Comparison of ENCODE assay signal across 21 cellular contexts in genomic region chr13:80348308-80348707, GRCh38. TPM values are rescaled to one million over a fixed set of nuclear protein-coding genes. Genes with fewer than 3 reads are reported as not detected.
A peak's percentile ranks its signal among the peaks of the same experiment; 100 is the strongest.
DNase-seq lines count a peak whose midpoint lies in the region; ATAC-seq, FAIRE-seq and TF ChIP-seq lines count a peak whose summit lies in the region.
"Had no signal": no experiment of that assay in that cellular context is flagged by ENCODE, and none has a peak within 500 bp of the region (broad histone marks: within the 10 kb centered on the region; RNA-seq: fewer than 3 reads in every experiment).

No MANE protein-coding gene starts in this region.

- H3K27me3 Mint-ChIP-seq in GM23338 (ENCODE audit: insufficient read depth, low read depth, poor library complexity) = peaks cover 5% of the 10 kb centered on the region
- H3K27me3 Mint-ChIP-seq in T-helper 2 cell treated with Interferon-gamma antibody and Interleukin-4, amounts not matched to agents 5 μg/mL and 100 μg/mL, for 36 hours (ENCODE audit: low read depth) = peaks cover 14% of the 10 kb centered on the region

- H3K9me3 ChIP-seq in GM12878 (replicated peaks; ENCODE audit: control insufficient read depth, insufficient read depth, low read length) = no peaks in the 10 kb centered on the region
- H3K9me3 ChIP-seq: A549, BE2C had no signal

- no peak for TF ChIP-seq EP300 in GM12878 (IDR thresholded peaks at IDR 0.05; ENCODE audit: borderline replicate concordance in 1 of 2, control insufficient read depth in 1 of 2, low read depth in 2 of 2, low read length in 2 of 2)

- no peaks in the 10 kb centered on the region for H3K9me2 ChIP-seq in GM23338 (ENCODE audit: insufficient read depth)

- no peak overlapping the region for H3K4me3 Mint-ChIP-seq in GM23338
- H3K4me3 Mint-ChIP-seq in T-helper 2 cell treated with Interferon-gamma antibody and Interleukin-4, amounts not matched to agents 5 μg/mL and 100 μg/mL, for 36 hours = no peak overlapping the region
- H3K4me3 Mint-ChIP-seq: CD14-positive monocyte; CD8-positive, alpha-beta T cell; H9 had no signal

- DNase-seq in GM23338 (ENCODE audit: low spot score) (no peak), GM12878 (ENCODE audit: low read depth, low spot score) (no peak), fibroblast of peridontal ligament (ENCODE audit: extremely low read depth) (peak; percentile 55), superior temporal gyrus (ENCODE audit: extremely low spot score) (peak; percentile 11), kidney glomerular epithelial cell (lab: John Stamatoyannopoulos, UW) (no peak), GDM1 (lab: John Stamatoyannopoulos, UW) (no peak)
- DNase-seq in T-helper 2 cell treated with Interferon-gamma antibody and Interleukin-4, amounts not matched to agents 5 μg/mL and 100 μg/mL, for 36 hours (ENCODE audit: low spot score) = no peak
- DNase-seq: BE2C; CD8-positive, alpha-beta T cell; COR-L47; DMS153; DMS79 treated with DMSO at 0.1 percent for 48 hours; EL; GM23248; H9 had no signal

- POLR2A ChIA-PET in GM12878 (lab: Charles Lee) = interaction anchor here (0.7 to 10.1 kb wide), 7 partner anchors 11 to 682 kb away, joined by 3 to 147 read pairs (median 3); no protein-coding TSS in a partner anchor

- no peak overlapping the region for H3K27ac Mint-ChIP-seq in GM23338
- H3K27ac Mint-ChIP-seq in T-helper 2 cell treated with Interferon-gamma antibody and Interleukin-4, amounts not matched to agents 5 μg/mL and 100 μg/mL, for 36 hours = no peak overlapping the region
- H3K27ac Mint-ChIP-seq: CD14-positive monocyte; CD8-positive, alpha-beta T cell; H9 had no signal

- no peak overlapping the region for H3K9ac ChIP-seq in GM12878 (ENCODE audit: control insufficient read depth, insufficient read depth, low read length)
- H3K9ac ChIP-seq: GM23248 had no signal

- ATAC-seq in GM23338 = no peak
- ATAC-seq in GM12878 = no peak; the same call in 2 of the 3 replicates
- ATAC-seq: A549; CD8-positive, alpha-beta T cell; HepG2 had no signal

- H3K79me2 ChIP-seq in GM23338 (replicated peaks; ENCODE audit: insufficient read depth) (no peaks in the 10 kb centered on the region), GM12878 (ENCODE audit: control insufficient read depth, insufficient read depth, low read length) (no peaks in the 10 kb centered on the region)

- H3K4me1 Mint-ChIP-seq in GM23338 = peaks cover 21% of the 10 kb centered on the region
- no peaks in the 10 kb centered on the region for H3K4me1 Mint-ChIP-seq in T-helper 2 cell treated with Interferon-gamma antibody and Interleukin-4, amounts not matched to agents 5 μg/mL and 100 μg/mL, for 36 hours (ENCODE audit: low read depth)

- H3K27ac ChIP-seq in GM23338 (ENCODE audit: low read depth) (no peak overlapping the region), GM12878 (ENCODE audit: control insufficient read depth, insufficient read depth) (no peak overlapping the region)
- H3K27ac ChIP-seq: A549, GM23248 had no signal

- CTCF ChIA-PET in GM12878 (lab: Yijun Ruan, JAX) = interaction anchor here (0.6 to 12.2 kb wide), 7 partner anchors 13 to 138 kb away, joined by 3 to 228 read pairs (median 7); no protein-coding TSS in a partner anchor

- H3K4me3 ChIP-seq in GM23338 (no peak overlapping the region), GM12878 (no peak overlapping the region)
- H3K4me3 ChIP-seq: A549, GM23248 had no signal

- in situ Hi-C loops in GM12878 (cut with MboI) = no loop called here

- H3K36me3 ChIP-seq in GM23338 (ENCODE audit: insufficient read depth) (no peaks in the 10 kb centered on the region), GM12878 (ENCODE audit: control insufficient read depth in 2 of 2, insufficient read depth in 2 of 2, low read length in 1 of 2) (no peaks in the 10 kb centered on the region)
- H3K36me3 ChIP-seq: BE2C had no signal

- no TSS peak for BruUV-seq in GM12878 (replicated peaks; lab: Mats Ljungman, UMichigan)

- RAD21 ChIA-PET in GM12878 (lab: Charles Lee; ENCODE audit: unreplicated experiment) = interaction anchor here (0.6 to 11.5 kb wide), 26 partner anchors 12 to 831 kb away, joined by 3 to 347 read pairs (median 6); no protein-coding TSS in a partner anchor

- H3K27me3 ChIP-seq in GM23338 (ENCODE audit: insufficient read depth) (peaks cover 7% of the 10 kb centered on the region; the same call in 1 of the 2 replicates), GM12878 (replicated peaks in 1 of 2; ENCODE audit: control insufficient read depth in 2 of 2, insufficient read depth in 2 of 2, low read length in 1 of 2) (no peaks in the 10 kb centered on the region)
- H3K27me3 ChIP-seq: BE2C had no signal

- TF ChIP-seq CTCF in GM23338 (conservative IDR thresholded peaks at IDR 0.05; ENCODE audit: low read depth in 2 of 2) (no peak), GM12878 (IDR thresholded peaks at IDR 0.05 in 2 of 3, conservative IDR thresholded peaks at IDR 0.05 in 1 of 3; ENCODE audit: control insufficient read depth in 2 of 3, extremely low read depth in 1 of 3, insufficient read depth in 1 of 3, low read depth in 3 of 3, low read length in 3 of 3) (no peak)

- no peak for TF ChIP-seq RAD21 in GM12878 (IDR thresholded peaks at IDR 0.05; ENCODE audit: insufficient read depth, low read depth, low read length)

- H3K4me2 ChIP-seq in GM23338 = no peak overlapping the region
- H3K4me2 ChIP-seq in GM12878 (ENCODE audit: control insufficient read depth, insufficient read depth) = no peak overlapping the region
- H3K4me2 ChIP-seq: A549 had no signal

- peaks cover 22% of the 10 kb centered on the region for H3K4me1 ChIP-seq in GM23338 (ENCODE audit: insufficient read depth)
- H3K4me1 ChIP-seq in GM12878 (ENCODE audit: control insufficient read depth, insufficient read depth, low read length) = no peaks in the 10 kb centered on the region
- H3K4me1 ChIP-seq: BE2C had no signal

- TF ChIP-seq POLR2A in GM12878 (IDR thresholded peaks at IDR 0.05; ENCODE audit: low read depth, low read length) = no peak

- no peaks in the 10 kb centered on the region for H3K36me3 Mint-ChIP-seq in GM23338 (ENCODE audit: low read depth)
- no peaks in the 10 kb centered on the region for H3K36me3 Mint-ChIP-seq in T-helper 2 cell treated with Interferon-gamma antibody and Interleukin-4, amounts not matched to agents 5 μg/mL and 100 μg/mL, for 36 hours (ENCODE audit: low read depth)
- H3K36me3 Mint-ChIP-seq: CD14-positive monocyte; CD8-positive, alpha-beta T cell had no signal

- H3F3A ChIP-seq in GM23338 (replicated peaks; ENCODE audit: low read depth) = 0 out of 2 replicates have a peak, but pooled peaks cover 3% of the 10 kb centered on the region

- H4K20me1 ChIP-seq in GM23338 (replicated peaks; ENCODE audit: insufficient read depth) (no peaks in the 10 kb centered on the region), GM12878 (ENCODE audit: control insufficient read depth, insufficient read depth) (no peaks in the 10 kb centered on the region)

- FAIRE-seq in GM12878 (lab: Jason Lieb, UNC) = peak; percentile 31
- FAIRE-seq: A549, D721Med, G401.6, HepG2, HTR-8/SVneo had no signal

- SMC1A ChIA-PET in GM12878 (lab: Charles Lee; ENCODE audit: uncharacterized antibody, unreplicated experiment) = interaction anchor here (0.8 to 12.6 kb wide), 20 partner anchors 11 to 670 kb away, joined by 3 to 360 read pairs (median 6); no protein-coding TSS in a partner anchor

- peaks cover 3% of the 10 kb centered on the region; the same call in 1 of the 3 replicates for H3K9me3 Mint-ChIP-seq in GM23338
- H3K9me3 Mint-ChIP-seq in T-helper 2 cell treated with Interferon-gamma antibody and Interleukin-4, amounts not matched to agents 5 μg/mL and 100 μg/mL, for 36 hours = no peaks in the 10 kb centered on the region
- H3K9me3 Mint-ChIP-seq: CD8-positive, alpha-beta T cell had no signal

- H2AFZ ChIP-seq in GM23338 (peak overlapping the region; percentile 45; the same call in 1 of the 2 replicates), GM12878 (ENCODE audit: control insufficient read depth, low read depth, low read length) (no peak overlapping the region)
- H2AFZ ChIP-seq: GM23248 had no signal

- intact Hi-C loops in GM12878 (cut with micrococcal nuclease; ENCODE audit: unreplicated experiment) = no loop called here

TF ChIP-seq in GM23338, 12 proteins besides CTCF, POLR2A, EP300 and RAD21 (continues in another document):
- no peak for TF ChIP-seq CREB1 (CRISPR knock-in tag; IDR thresholded peaks at IDR 0.05; ENCODE audit: low read depth)
- TF ChIP-seq EZH2 (IDR thresholded peaks at IDR 0.05; ENCODE audit: low read depth, unreplicated experiment) = no peak
- no peak for TF ChIP-seq ZNF331 (CRISPR knock-in tag; IDR thresholded peaks at IDR 0.05; ENCODE audit: low read depth)

TF ChIP-seq in GM12878, 131 proteins besides CTCF, POLR2A, EP300 and RAD21 (continues in another document):
- no peak for TF ChIP-seq SUPT20H (IDR thresholded peaks at IDR 0.05; ENCODE audit: borderline replicate concordance, control insufficient read depth, low read depth, low read length)
- no peak for TF ChIP-seq SIN3A (IDR thresholded peaks at IDR 0.05; ENCODE audit: low read depth, low read length)
- TF ChIP-seq SMAD1 (IDR thresholded peaks at IDR 0.05; ENCODE audit: low read depth, partially characterized antibody) = no peak
- TF ChIP-seq NR2C1 (IDR thresholded peaks at IDR 0.05) = no peak

RNA-seq across cellular contexts. Expression of gene SPRY2, which starts 7.4 kb away (rescaled TPM):
- total RNA-seq in GM23338 (2014; rRNA removed; shearing (Covaris generic)) = 39.1 and 47.3 TPM in 2 replicates
- polyA plus RNA-seq in GM23338 (2016; fragmentation: Nextera tagmentation; extraction: Ambion mirVana) (21.5 and 26.9 TPM in 2 replicates), GM12878 (2011; rRNA removed) (73.3 and 82.1 TPM in 2 replicates), GM12878 (2014; fragmentation: Illumina TruSeq; extraction: Trizol) (15.1 and 17.0 TPM in 2 replicates), GM12878 (2014; fragmentation: Nextera tagmentation; extraction: Ambion mirVana) (1 to 10 TPM; 5.3 to 7.1 TPM), GM12878 (2014; rRNA removed) (14.0 and 14.5 TPM in 2 replicates), GM12878 (2016; fragmentation: Nextera tagmentation; extraction: Ambion mirVana) (1 to 10 TPM; 1.8 to 2.1 TPM)
- total RNA-seq in GM12878 (2013; cell fraction: nucleolus; rRNA removed) = 36.0 and 37.1 TPM in 2 replicates
- total RNA-seq in GM12878 (2014; rRNA removed) (10.0 TPM in 2 replicates), GM12878 (2014; rRNA removed; fragmentation: Illumina TruSeq; extraction: Trizol) (8.2 and 8.5 TPM in 2 replicates), GM12878 (2021) (19.5 and 19.8 TPM in 2 replicates)
- 1.4 TPM for polyA plus RNA-seq in GM12878 (2011; ENCODE audit: low read depth)
- 90.8 and 109 TPM in 2 replicates for polyA plus RNA-seq in GM12878 (2011; cell fraction: cytosol; rRNA removed)
- 115 and 120 TPM in 2 replicates for polyA plus RNA-seq in GM12878 (2011; cell fraction: nucleus; rRNA removed)
- 1.5 and 2.1 TPM in 2 replicates for polyA plus RNA-seq in GM12878 (2012)
- 147 and 158 TPM in 2 replicates for polyA minus RNA-seq in GM12878 (2011; rRNA and poly(A)+ RNA removed)
- polyA minus RNA-seq in GM12878 (2011; cell fraction: cytosol; rRNA and poly(A)+ RNA removed) = 34.2 and 41.2 TPM in 2 replicates
- polyA minus RNA-seq in GM12878 (2011; cell fraction: nucleus; rRNA and poly(A)+ RNA removed) = 88.0 and 122 TPM in 2 replicates

Comparison
In these comparisons a context has a peak if more than half of its experiments do, and no peak if none do; other contexts are left out.
1. DNase-seq: peak in fibroblast of peridontal ligament (single experiment) and superior temporal gyrus (single experiment); none in GM23338 (single experiment), GM12878 (single experiment), kidney glomerular epithelial cell (single experiment), GDM1 (single experiment) and T-helper 2 cell treated with Interferon-gamma antibody and Interleukin-4, amounts not matched to agents 5 μg/mL and 100 μg/mL, for 36 hours (single experiment).